ENCODE assay signal across 1 cellular context in genomic region chr17:65115721-65116312, GRCh38.
TF ChIP-seq lines count a peak whose summit lies in the region.

No MANE protein-coding gene starts in this region.

TF ChIP-seq in K562, 482 proteins besides CTCF, POLR2A, EP300 and RAD21:
- TF ChIP-seq XRCC5 (IDR thresholded peaks at IDR 0.05; ENCODE audit: low read depth, low read length) (no peak), ZNF551 (CRISPR knock-in tag; IDR thresholded peaks at IDR 0.05) (no peak), NFE2 (IDR thresholded peaks at IDR 0.05; ENCODE audit: low read depth) (no peak), ZFP30 (CRISPR knock-in tag; IDR thresholded peaks at IDR 0.05; ENCODE audit: borderline replicate concordance) (no peak), LARP7 (IDR thresholded peaks at IDR 0.05) (no peak), MTA1 (IDR thresholded peaks at IDR 0.05; ENCODE audit: borderline replicate concordance) (no peak), C11orf30 (IDR thresholded peaks at IDR 0.05; ENCODE audit: low read depth) (no peak), TAF15 (IDR thresholded peaks at IDR 0.05; ENCODE audit: low read depth, low read length) (no peak), FOXK1 (CRISPR knock-in tag; IDR thresholded peaks at IDR 0.05; ENCODE audit: borderline replicate concordance) (no peak), JUN (IDR thresholded peaks at IDR 0.05; ENCODE audit: borderline replicate concordance, low read depth, low read length) (no peak), JUN (CRISPR knock-in tag; IDR thresholded peaks at IDR 0.05; ENCODE audit: borderline replicate concordance) (no peak), TBL1XR1 (IDR thresholded peaks at IDR 0.05; ENCODE audit: low read length in 2 of 2) (no peak), NUFIP1 (IDR thresholded peaks at IDR 0.05; ENCODE audit: partially characterized antibody) (no peak), ZSCAN29 (IDR thresholded peaks at IDR 0.05) (no peak), IFI16 (CRISPR knock-in tag; IDR thresholded peaks at IDR 0.05) (no peak)
- TF ChIP-seq, protein P1, sequence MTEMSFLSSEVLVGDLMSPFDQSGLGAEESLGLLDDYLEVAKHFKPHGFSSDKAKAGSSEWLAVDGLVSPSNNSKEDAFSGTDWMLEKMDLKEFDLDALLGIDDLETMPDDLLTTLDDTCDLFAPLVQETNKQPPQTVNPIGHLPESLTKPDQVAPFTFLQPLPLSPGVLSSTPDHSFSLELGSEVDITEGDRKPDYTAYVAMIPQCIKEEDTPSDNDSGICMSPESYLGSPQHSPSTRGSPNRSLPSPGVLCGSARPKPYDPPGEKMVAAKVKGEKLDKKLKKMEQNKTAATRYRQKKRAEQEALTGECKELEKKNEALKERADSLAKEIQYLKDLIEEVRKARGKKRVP (CRISPR knock-in tag; IDR thresholded peaks at IDR 0.05): no peak
- TF ChIP-seq, protein P2, sequence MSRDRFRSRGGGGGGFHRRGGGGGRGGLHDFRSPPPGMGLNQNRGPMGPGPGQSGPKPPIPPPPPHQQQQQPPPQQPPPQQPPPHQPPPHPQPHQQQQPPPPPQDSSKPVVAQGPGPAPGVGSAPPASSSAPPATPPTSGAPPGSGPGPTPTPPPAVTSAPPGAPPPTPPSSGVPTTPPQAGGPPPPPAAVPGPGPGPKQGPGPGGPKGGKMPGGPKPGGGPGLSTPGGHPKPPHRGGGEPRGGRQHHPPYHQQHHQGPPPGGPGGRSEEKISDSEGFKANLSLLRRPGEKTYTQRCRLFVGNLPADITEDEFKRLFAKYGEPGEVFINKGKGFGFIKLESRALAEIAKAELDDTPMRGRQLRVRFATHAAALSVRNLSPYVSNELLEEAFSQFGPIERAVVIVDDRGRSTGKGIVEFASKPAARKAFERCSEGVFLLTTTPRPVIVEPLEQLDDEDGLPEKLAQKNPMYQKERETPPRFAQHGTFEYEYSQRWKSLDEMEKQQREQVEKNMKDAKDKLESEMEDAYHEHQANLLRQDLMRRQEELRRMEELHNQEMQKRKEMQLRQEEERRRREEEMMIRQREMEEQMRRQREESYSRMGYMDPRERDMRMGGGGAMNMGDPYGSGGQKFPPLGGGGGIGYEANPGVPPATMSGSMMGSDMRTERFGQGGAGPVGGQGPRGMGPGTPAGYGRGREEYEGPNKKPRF (IDR thresholded peaks at IDR 0.05; ENCODE audit: low read depth, low read length): no peak
TF ChIP-seq in K562: peak in this region for 0.
